ENCODE assay signal across 21 cellular contexts in genomic region chr16:14608604-14609003, GRCh38. TPM values are rescaled to one million over a fixed set of nuclear protein-coding genes. Genes with fewer than 3 reads are reported as not detected.
DNase-seq lines count a peak whose midpoint lies in the region; ATAC-seq and TF ChIP-seq lines count a peak whose summit lies in the region.
"Had no signal": no experiment of that assay in that cellular context is flagged by ENCODE, and none has a peak within 500 bp of the region (broad histone marks: within the 10 kb centered on the region; RNA-seq: fewer than 3 reads in every experiment).

No MANE protein-coding gene starts in this region.

- H3K14ac ChIP-seq in IMR-90 (replicated peaks; ENCODE audit: low read depth, low read length), result no peak overlapping the region

- no peak for TF ChIP-seq CTCF in IMR-90 (conservative IDR thresholded peaks at IDR 0.05; ENCODE audit: low read depth, low read length)
- TF ChIP-seq CTCF in GM20000 (IDR thresholded peaks at IDR 0.05; ENCODE audit: extremely low read depth, missing control alignments), result no peak

- no peak overlapping the region for H4K5ac ChIP-seq in IMR-90 (ENCODE audit: low read depth, low read length)

- no peaks in the 10 kb centered on the region for H3K4me1 ChIP-seq in IMR-90 (ENCODE audit: control insufficient read depth, insufficient read depth, low read length)
- H3K4me1 ChIP-seq: left ventricle myocardium inferior, parathyroid adenoma, tibial artery had no signal

- H2BK15ac ChIP-seq in IMR-90 (ENCODE audit: low read depth, low read length), result no peak overlapping the region

- no peak overlapping the region for H3K4me3 ChIP-seq in IMR-90 (ENCODE audit: insufficient read depth, low read depth, low read length)
- H3K4me3 ChIP-seq: left ventricle myocardium inferior, MG63, tibial artery had no signal

- WGBS in IMR-90 (ENCODE audit: extremely low coverage in 2 of 2, insufficient read length in 1 of 2), 2 experiments, result 100% methylated on average over 1 of the region's 6 CpGs; no CpG with 5 or more reads in 1 of the 2 experiments

- no peak overlapping the region for H3K56ac ChIP-seq in IMR-90 (ENCODE audit: extremely low read depth, insufficient read depth, low read length)

- H3K79me1 ChIP-seq in IMR-90 (ENCODE audit: low read depth in 1 of 2, low read length in 2 of 2), result no peaks in the 10 kb centered on the region

- BruUV-seq in IMR-90 (replicated peaks; lab: Mats Ljungman, UMichigan), result no TSS peak

- intact Hi-C loops in IMR-90 (cut with micrococcal nuclease), result no loop called here

- no peak overlapping the region for H2AFZ ChIP-seq in IMR-90 (replicated peaks; ENCODE audit: low read length, poor library complexity)
- H2AFZ ChIP-seq: parathyroid adenoma had no signal

- H4K91ac ChIP-seq in IMR-90 (ENCODE audit: insufficient read depth, low read depth, low read length), result no peak overlapping the region

- H3K27me3 ChIP-seq in IMR-90 (ENCODE audit: control insufficient read depth, insufficient read depth, low read length), result no peaks in the 10 kb centered on the region
- H3K27me3 ChIP-seq: MG63, tibial artery had no signal

- H3K9me3 ChIP-seq in IMR-90 (ENCODE audit: control insufficient read depth, insufficient read depth, low read length), result no peaks in the 10 kb centered on the region
- H3K9me3 ChIP-seq: left ventricle myocardium inferior, MG63, tibial artery had no signal

- POLR2A ChIA-PET in IMR-90 (lab: Charles Lee; ENCODE audit: unreplicated experiment), result no interaction called here

- CTCF ChIA-PET in IMR-90 (lab: Yijun Ruan, JAX), result no interaction called here

- DNase-seq in NOMO-1 treated with DMSO at 0.1 percent for 48 hours (lab: John Stamatoyannopoulos, UW; ENCODE audit: unreplicated experiment), result peak; percentile 12
- no peak for DNase-seq in NOMO-1 treated with dmso at 0.1 percent for 144 hours (lab: John Stamatoyannopoulos, UW; ENCODE audit: unreplicated experiment)
- DNase-seq in IMR-90, result no peak
- DNase-seq in amniotic epithelial cell (ENCODE audit: low read depth), result peak; percentile 3
- DNase-seq in renal cortical epithelial cell (ENCODE audit: low read depth), result peak; percentile 53
- DNase-seq in amniotic stem cell (lab: John Stamatoyannopoulos, UW), result no peak
- no peak for DNase-seq in GM20000 (ENCODE audit: low spot score)
- DNase-seq: CD8-positive, alpha-beta T cell; left ventricle myocardium inferior; MG63; NCI-H2081; NCI-H69; small intestine; T-cell; tibial artery; WERI-Rb-1 had no signal

- peaks cover 48% of the 10 kb centered on the region for H3K36me3 ChIP-seq in IMR-90 (ENCODE audit: control insufficient read depth, insufficient read depth, low read length)

- dilution Hi-C loops in IMR-90 (cut with HindIII; ENCODE audit: low sequenced_read_pairs, unreplicated experiment), result no loop called here

- H2AK9ac ChIP-seq in IMR-90 (replicated peaks; ENCODE audit: low read depth, low read length, poor library complexity), result no peak overlapping the region

- no peak overlapping the region for H3K4me2 ChIP-seq in IMR-90 (ENCODE audit: low read depth, low read length)

- TF ChIP-seq POLR2A in IMR-90 (IDR thresholded peaks at IDR 0.05; ENCODE audit: low read depth, low read length), result no peak

- no peaks in the 10 kb centered on the region for H3K9me1 ChIP-seq in IMR-90 (ENCODE audit: insufficient read depth, low read length)

- no peaks in the 10 kb centered on the region for H4K20me1 ChIP-seq in IMR-90 (ENCODE audit: insufficient read depth, low read length)

- no peak overlapping the region for H2AK5ac ChIP-seq in IMR-90 (ENCODE audit: low read depth, low read length)

- H3K4ac ChIP-seq in IMR-90 (ENCODE audit: low read depth, low read length), result no peak overlapping the region

- no peak overlapping the region for H4K8ac ChIP-seq in IMR-90 (ENCODE audit: low read depth in 2 of 2, low read length in 2 of 2)

- in situ Hi-C loops in IMR-90 (cut with MboI; ENCODE audit: low sequenced_read_pairs), result no loop called here

- H3K27ac ChIP-seq in IMR-90 (ENCODE audit: insufficient read depth, low read length), result no peak overlapping the region
- H3K27ac ChIP-seq: 22Rv1, left ventricle myocardium inferior, parathyroid adenoma, RWPE1, tibial artery, WERI-Rb-1 had no signal

- H2BK20ac ChIP-seq in IMR-90 (ENCODE audit: low read depth, low read length), result no peak overlapping the region

- ATAC-seq in IMR-90 (ENCODE audit: low read depth) (no peak), GM21825 (IDR thresholded peaks at IDR 0.05; ENCODE audit: unreplicated experiment) (no peak)
- ATAC-seq: CD8-positive, alpha-beta T cell; stimulated activated effector memory CD8-positive, alpha-beta T cell treated with anti-CD3 and anti-CD28 coated beads, Interleukin-12 subunit alpha, Interleukin-12 subunit beta, amount 100 ng/mL, for 72 hours; T-cell had no signal

- no peak overlapping the region for H3K18ac ChIP-seq in IMR-90 (ENCODE audit: low read depth, low read length)

- TF ChIP-seq RAD21 in IMR-90 (IDR thresholded peaks at IDR 0.05; ENCODE audit: low read length), result no peak

- no peak overlapping the region for H2BK120ac ChIP-seq in IMR-90 (ENCODE audit: low read depth, low read length)

- H2BK5ac ChIP-seq in IMR-90 (ENCODE audit: low read depth, low read length, poor library complexity, severe bottlenecking), result no peak overlapping the region

- H3K9ac ChIP-seq in IMR-90 (ENCODE audit: low read depth, low read length), result no peak overlapping the region
- H3K9ac ChIP-seq: parathyroid adenoma had no signal

- no peak overlapping the region for H3K23ac ChIP-seq in IMR-90 (ENCODE audit: low read depth, low read length)

TF ChIP-seq in IMR-90, 13 proteins besides CTCF, POLR2A, EP300 and RAD21:
- no peak for TF ChIP-seq MXI1 (IDR thresholded peaks at IDR 0.05; ENCODE audit: borderline replicate concordance, low read depth, low read length)
- peak; percentile 15; the same call in 1 of the 2 replicates for TF ChIP-seq CEBPB (IDR thresholded peaks at IDR 0.05; ENCODE audit: low read depth, low read length)

RNA-seq across cellular contexts. Expression of gene PARN, which starts 21.5 kb away (rescaled TPM):
- total RNA-seq in IMR-90 (2012; rRNA removed) (25.1 and 31.1 TPM in 2 replicates), renal cortical epithelial cell (19.1 and 34.7 TPM in 2 replicates)
- 18.9 and 24.6 TPM in 2 replicates for polyA plus RNA-seq in IMR-90 (2012; rRNA removed)
- 5.3 and 25.1 TPM in 2 replicates for polyA plus RNA-seq in IMR-90 (2012; cell fraction: cytosol; rRNA removed)
- 3.8 and 26.7 TPM in 2 replicates for polyA plus RNA-seq in IMR-90 (2012; cell fraction: nucleus; rRNA removed; ENCODE audit: low replicate concordance)

RNA-seq across cellular contexts. Expression of gene BFAR, which starts 24.1 kb away (rescaled TPM):
- total RNA-seq in IMR-90 (2012; rRNA removed), result 51.7 and 56.5 TPM in 2 replicates
- polyA plus RNA-seq in IMR-90 (2012; rRNA removed), result 39.4 and 46.6 TPM in 2 replicates
- 15.6 and 18.2 TPM in 2 replicates for polyA plus RNA-seq in IMR-90 (2012; cell fraction: cytosol; rRNA removed)
- polyA plus RNA-seq in IMR-90 (2012; cell fraction: nucleus; rRNA removed; ENCODE audit: low replicate concordance), result 9.3 and 24.8 TPM in 2 replicates
- 73.6 and 125 TPM in 2 replicates for total RNA-seq in renal cortical epithelial cell

Comparison
In these comparisons a context has a peak if more than half of its experiments do, and no peak if none do; other contexts are left out.
1. DNase-seq: peak in NOMO-1 treated with DMSO at 0.1 percent for 48 hours (single experiment), amniotic epithelial cell (single experiment) and renal cortical epithelial cell (single experiment); none in NOMO-1 treated with dmso at 0.1 percent for 144 hours (single experiment), IMR-90 (single experiment), amniotic stem cell (single experiment) and GM20000 (single experiment).